Comparison of ENCODE assay signal across 8 cellular contexts in genomic region chr15:64010719-64011118, GRCh38. TPM values are rescaled to one million over a fixed set of nuclear protein-coding genes. Genes with fewer than 3 reads are reported as not detected.
A peak's percentile ranks its signal among the peaks of the same experiment; 100 is the strongest.
DNase-seq lines count a peak whose midpoint lies in the region; ATAC-seq and TF ChIP-seq lines count a peak whose summit lies in the region.

No MANE protein-coding gene starts in this region.

- H3K27ac ChIP-seq in foreskin keratinocyte, result peak overlapping the region; percentile 61

- TF ChIP-seq CTCF in foreskin keratinocyte (conservative IDR thresholded peaks at IDR 0.05), result peak; percentile 37

- no peaks in the 10 kb centered on the region for H3K27me3 ChIP-seq in foreskin keratinocyte

- DNase-seq in NCI-H446 treated with DMSO at 0.1 percent for 48 hours (lab: John Stamatoyannopoulos, UW), result peak; percentile 7
- no peak for DNase-seq in NCI-H446 (lab: John Stamatoyannopoulos, UW)
- peak; percentile 73 to 81 for DNase-seq in NOMO-1 (lab: John Stamatoyannopoulos, UW; ENCODE audit: unreplicated experiment in 2 of 2)
- DNase-seq in activated T-cell treated with anti-CD3 and anti-CD28 coated beads for 24 hours (ENCODE audit: low read depth), result peak; percentile 68
- peak; percentile 72 to 83 for DNase-seq in foreskin keratinocyte
- peak; percentile 29 to 61 for DNase-seq in stimulated activated CD4-positive, alpha-beta T cell treated with anti-CD3 and anti-CD28 coated beads, Interleukin-1b, Interleukin-23, amount 100 ng/mL, for 4 hours (ENCODE audit: low read depth in 2 of 2)
- no peak for DNase-seq in SK-N-DZ (ENCODE audit: low spot score)

- peaks cover 44% of the 10 kb centered on the region for H3K4me1 ChIP-seq in foreskin keratinocyte

- ATAC-seq in HG03025 (IDR thresholded peaks at IDR 0.05; ENCODE audit: low FRiP score, unreplicated experiment) (peak; percentile 55), foreskin keratinocyte (peak; percentile 75)

RNA-seq across cellular contexts. Expression of gene DAPK2, which starts 35.6 kb away (rescaled TPM):
- 2.2 and 2.5 TPM in 2 replicates for total RNA-seq in foreskin keratinocyte
- 1.5 and 2.5 TPM in 2 replicates for polyA plus RNA-seq in foreskin keratinocyte
- polyA plus RNA-seq in SK-N-DZ (2014; cell fraction: cytosol; rRNA removed), result 0.28 and 0.65 TPM in 2 replicates
- polyA plus RNA-seq in SK-N-DZ (2014; cell fraction: nucleus; rRNA removed), result 0.62 and 0.67 TPM in 2 replicates

Comparison
In these comparisons a context has a peak if more than half of its experiments do, and no peak if none do; other contexts are left out.
1. DNase-seq: peak in NCI-H446 treated with DMSO at 0.1 percent for 48 hours (single experiment), NOMO-1 (2 of 2), activated T-cell treated with anti-CD3 and anti-CD28 coated beads for 24 hours (single experiment), foreskin keratinocyte (2 of 2) and stimulated activated CD4-positive, alpha-beta T cell treated with anti-CD3 and anti-CD28 coated beads, Interleukin-1b, Interleukin-23, amount 100 ng/mL, for 4 hours (2 of 2); none in NCI-H446 (0 of 2) and SK-N-DZ (single experiment).